Comparison of ENCODE assay signal across 22 cellular contexts in genomic region chr7:117085275-117085674, GRCh38.
DNase-seq lines count a peak whose midpoint lies in the region; ATAC-seq, FAIRE-seq and TF ChIP-seq lines count a peak whose summit lies in the region.
"Had no signal": no experiment of that assay in that cellular context is flagged by ENCODE, and none has a peak within 500 bp of the region (broad histone marks: within the 10 kb centered on the region; RNA-seq: fewer than 3 reads in every experiment).

No MANE protein-coding gene starts in this region.

- intact Hi-C loops in posterior cingulate gyrus (cut with DNase I): no loop called here

- 0 out of 2 replicates have a peak overlapping the region, but pooled peaks have one; percentile 15 for H3K27ac ChIP-seq in ACC112 (ENCODE audit: low read depth, low read length)
- H3K27ac ChIP-seq in SK-N-MC: peak overlapping the region; percentile 22; the same call in 1 of the 2 replicates
- H3K27ac ChIP-seq: C4-2B, gastrocnemius medialis, thyroid gland had no signal

- no peak overlapping the region for H2AFZ ChIP-seq in ACC112 (ENCODE audit: low read length, unreplicated experiment)

- TF ChIP-seq POLR2A in H54 (IDR thresholded peaks at IDR 0.05; ENCODE audit: low read depth, low read length): no peak

- no peak overlapping the region for H3K9ac ChIP-seq in SK-N-MC (ENCODE audit: insufficient read length)

- peaks cover 21% of the 10 kb centered on the region for H3K4me1 ChIP-seq in ACC112 (ENCODE audit: control insufficient read depth, insufficient read depth, low read length, unreplicated experiment)

- no peaks in the 10 kb centered on the region for H3K27me3 ChIP-seq in ACC112 (ENCODE audit: insufficient read depth, low read length)
- H3K27me3 ChIP-seq: gastrocnemius medialis, thyroid gland had no signal

- TF ChIP-seq CTCF in fibroblast of villous mesenchyme (IDR thresholded peaks at IDR 0.05; ENCODE audit: insufficient read depth, low read depth, low read length): no peak

- 0 out of 2 replicates have a peak overlapping the region, but pooled peaks have one; percentile 25 for H3K4me3 ChIP-seq in ACC112 (ENCODE audit: low read depth, low read length)
- no peak overlapping the region for H3K4me3 ChIP-seq in SK-N-MC
- H3K4me3 ChIP-seq in fibroblast of villous mesenchyme (ENCODE audit: low read depth, low read length): no peak overlapping the region
- H3K4me3 ChIP-seq: gastrocnemius medialis had no signal

- peak; percentile 38 for FAIRE-seq in H54 (lab: Jason Lieb, UNC)
- FAIRE-seq: astrocyte, G401.6 had no signal

- DNase-seq in H54 (ENCODE audit: insufficient read length, low spot score) (no peak), SK-N-MC (ENCODE audit: low read depth, low spot score) (no peak), fibroblast of villous mesenchyme (ENCODE audit: low read depth) (peak; percentile 39), posterior cingulate gyrus (no peak), NCI-H2029 (lab: John Stamatoyannopoulos, UW) (no peak)
- DNase-seq: activated B cell treated with CpG ODN at 0.5 μM for 24 hours; activated CD4-positive, alpha-beta T cell treated with anti-CD3 and anti-CD28 coated beads, Interleukin-2, amount 50 U/mL, for 4 hours; activated CD8-positive, alpha-beta memory T cell treated with anti-CD3 and anti-CD28 coated beads, Interleukin-2, amount 50 U/mL, for 4 hours; gastrocnemius medialis; hypothalamus; KBM-7; NCI-H1436; stimulated activated naive CD8-positive, alpha-beta T cell treated with anti-CD3 and anti-CD28 coated beads, Interleukin-15, amount 100 ng/mL, for 72 hours; thyroid gland had no signal

- no peaks in the 10 kb centered on the region for H3K36me3 ChIP-seq in ACC112 (ENCODE audit: insufficient read depth, low read length)
- H3K36me3 ChIP-seq in SK-N-MC (ENCODE audit: insufficient read depth, low read length): no peaks in the 10 kb centered on the region
- H3K36me3 ChIP-seq: gastrocnemius medialis, thyroid gland had no signal

- H3K9me3 ChIP-seq in SK-N-MC (ENCODE audit: low read depth, low read length): no peaks in the 10 kb centered on the region
- H3K9me3 ChIP-seq: gastrocnemius medialis, thyroid gland had no signal

- ATAC-seq in GM19324 (IDR thresholded peaks at IDR 0.05; ENCODE audit: low FRiP score, unreplicated experiment): no peak
- no peak for ATAC-seq in HG03442 (IDR thresholded peaks at IDR 0.05; ENCODE audit: unreplicated experiment)
- ATAC-seq: activated T-helper 17 cell treated with anti-CD3 and anti-CD28 coated beads, Interleukin-2, amount 50 U/mL, for 72 hours; gastrocnemius medialis; sciatic nerve had no signal

- peaks cover 5% of the 10 kb centered on the region for H3K79me2 ChIP-seq in ACC112 (ENCODE audit: control insufficient read depth, insufficient read depth, low read length, unreplicated experiment)
